10 cellular contexts compared by ENCODE assay signal in the genomic region with DNA sequence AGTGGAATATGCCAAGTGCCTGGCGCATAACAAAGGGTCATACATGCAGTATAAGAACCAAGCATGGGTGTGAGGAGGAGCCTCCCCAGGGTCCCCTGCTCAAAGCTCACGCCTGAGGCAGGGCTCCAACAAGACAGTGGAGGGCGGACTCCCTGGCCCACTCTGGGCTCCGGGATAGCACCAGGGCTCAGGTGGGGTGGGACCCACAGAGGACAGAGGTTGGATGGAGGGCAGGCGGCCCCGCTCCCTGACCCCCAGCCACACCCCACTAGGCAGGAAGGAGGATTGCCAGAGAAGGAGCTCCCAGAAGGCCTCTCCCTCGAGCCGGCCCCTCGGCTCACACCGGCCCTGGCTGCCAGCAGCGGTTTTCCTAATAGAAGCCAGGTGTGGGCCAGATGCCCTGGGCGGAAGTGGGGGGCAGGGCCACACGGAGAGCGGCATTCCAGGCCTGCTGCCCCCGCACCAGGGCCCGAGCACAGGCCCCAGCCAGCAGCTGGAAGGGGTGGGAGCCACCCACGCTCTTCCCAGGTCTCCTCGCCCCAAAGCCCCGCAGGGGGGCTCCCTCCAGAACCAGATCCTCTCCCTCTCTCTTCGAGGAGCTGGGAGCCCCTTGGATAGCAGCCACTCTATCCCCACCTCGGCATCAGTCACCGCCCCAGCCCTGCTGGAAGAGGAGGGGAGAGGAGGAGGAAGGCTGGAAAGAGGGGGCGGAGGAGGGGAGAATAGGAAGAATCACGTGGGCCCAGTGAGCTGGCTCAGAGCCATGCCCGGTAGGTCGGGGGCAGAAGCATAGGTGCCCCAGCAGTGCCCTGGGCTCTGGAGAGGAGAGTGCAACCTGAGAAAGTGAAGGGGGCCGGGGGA. TPM values are rescaled to one million over a fixed set of nuclear protein-coding genes. Genes with fewer than 3 reads are reported as not detected.
DNase-seq lines count a peak whose midpoint lies in the region; TF ChIP-seq lines count a peak whose summit lies in the region.
"Had no signal": no experiment of that assay in that cellular context is flagged by ENCODE, and none has a peak within 500 bp of the region (broad histone marks: within the 10 kb centered on the region; RNA-seq: fewer than 3 reads in every experiment).

No MANE protein-coding gene starts in this region.

- no peak for TF ChIP-seq EP300 in transverse colon (IDR thresholded peaks at IDR 0.05; ENCODE audit: low read depth)

- no peaks in the 10 kb centered on the region for H3K79me2 ChIP-seq in mammary epithelial cell (ENCODE audit: insufficient read depth, low read length)

- H3K27me3 ChIP-seq in mammary epithelial cell (ENCODE audit: insufficient read depth, low read length) (no peaks in the 10 kb centered on the region), transverse colon (no peaks in the 10 kb centered on the region)

- peaks cover 24% of the 10 kb centered on the region for H3K4me1 ChIP-seq in mammary epithelial cell (ENCODE audit: insufficient read depth, low read length)
- H3K4me1 ChIP-seq in transverse colon: peaks cover 3 to 14% (median 7%) of the 10 kb centered on the region in 4 donors

- WGBS in mammary epithelial cell (ENCODE audit: low coverage, missing lambda C conversion rate): 0% methylated on average over 2 of the region's 27 CpGs
- 60 to 69% methylated on average over 3 to 22 of the region's 27 CpGs for WGBS in transverse colon (ENCODE audit: low coverage in 1 of 2), 2 donors

- peak overlapping the region; percentile 76 for H3K4me2 ChIP-seq in mammary epithelial cell (ENCODE audit: insufficient read depth, low read depth, low read length)

- peaks cover 2% of the 10 kb centered on the region for H3K36me3 ChIP-seq in mammary epithelial cell (ENCODE audit: insufficient read depth, low read length)
- peaks cover 0 to 5% (median 0%) of the 10 kb centered on the region in 4 donors for H3K36me3 ChIP-seq in transverse colon

- TF ChIP-seq POLR2A in transverse colon (IDR thresholded peaks at IDR 0.05): no peak

- H3K27ac ChIP-seq in mammary epithelial cell (ENCODE audit: insufficient read depth, low read depth, low read length): peak overlapping the region; percentile 74
- peak overlapping the region; percentile 30 to 67 (median 38) for H3K27ac ChIP-seq in transverse colon

- peak overlapping the region; percentile 62 for H3K9ac ChIP-seq in mammary epithelial cell (ENCODE audit: insufficient read depth, low read length)

- DNase-seq in NCI-H2029 (lab: John Stamatoyannopoulos, UW) (peak; percentile 28), NCI-H2029 treated with DMSO at 0.1 percent for 48 hours (lab: John Stamatoyannopoulos, UW) (no peak), mammary epithelial cell (peak; percentile 62), islet precursor cell (peak; percentile 90), transverse colon (no peak), HUDEP-2 (lab: John Stamatoyannopoulos, UW; ENCODE audit: unreplicated experiment in 76 of 76) (no peak), CD1c-positive myeloid dendritic cell (ENCODE audit: extremely low spot score) (no peak), DMS79 (lab: John Stamatoyannopoulos, UW) (no peak)
- DNase-seq: activated T-cell treated with anti-CD3 and anti-CD28 coated beads, Interleukin-2, amount 50 U/mL, for 48 hours; NCI-H1048 had no signal

- H2AFZ ChIP-seq in mammary epithelial cell (ENCODE audit: low read depth, low read length): peak overlapping the region; percentile 87

- dilution Hi-C loops in mammary epithelial cell (cut with HindIII; ENCODE audit: low sequenced_read_pairs): no loop called here

- no TSS peak for BruUV-seq in mammary epithelial cell (replicated peaks; lab: Mats Ljungman, UMichigan)

- in situ Hi-C loops in mammary epithelial cell (cut with MboI; ENCODE audit: low sequenced_read_pairs in 2 of 2): no loop called here
- in situ Hi-C loops in transverse colon (cut with MboI; ENCODE audit: low pct_ligation_motif_present in 1 of 4, low pct_unique_long_range_greater_than_20kb in 1 of 4, low sequenced_read_pairs in 3 of 4): no loop called here

- no peaks in the 10 kb centered on the region for H4K20me1 ChIP-seq in mammary epithelial cell (ENCODE audit: insufficient read depth, low read length)

- intact Hi-C loops in mammary epithelial cell (cut with micrococcal nuclease): loop anchor here (2.0 kb wide), 1 partner anchor 20 kb away; no protein-coding TSS in a partner anchor
- intact Hi-C loops in transverse colon (cut with DNase I; ENCODE audit: low total_unique reads): no loop called here

- H3K9me3 ChIP-seq in mammary epithelial cell (replicated peaks; ENCODE audit: insufficient read depth, low read length): no peaks in the 10 kb centered on the region
- H3K9me3 ChIP-seq in transverse colon: no peaks in the 10 kb centered on the region

- no peak overlapping the region for H3K4me3 ChIP-seq in mammary epithelial cell (replicated peaks in 1 of 3; ENCODE audit: insufficient read depth in 1 of 3, low read depth in 2 of 3, low read length in 3 of 3)
- no peak overlapping the region for H3K4me3 ChIP-seq in transverse colon

- CTCF ChIA-PET in mammary epithelial cell (lab: Charles Lee; ENCODE audit: low non-redundant PET): interaction anchor here (0.6 kb wide), 2 partner anchors 33 to 449 kb away, joined by 3 to 5 read pairs; no protein-coding TSS in a partner anchor

- TF ChIP-seq CTCF in mammary epithelial cell (conservative IDR thresholded peaks at IDR 0.05 in 1 of 2, IDR thresholded peaks at IDR 0.05 in 1 of 2; ENCODE audit: extremely low read depth in 1 of 2, insufficient read depth in 1 of 2, low read depth in 1 of 2, low read length in 2 of 2) (no peak), transverse colon (IDR thresholded peaks at IDR 0.05) (no peak)

RNA-seq across cellular contexts. Expression of a gene that starts 21.0 kb away (rescaled TPM):
- 10 to 100 TPM in 1 of 2 donors, 1 to 10 TPM in 1; 5.0 to 25.5 TPM for total RNA-seq in mammary epithelial cell
- 1.9 TPM for polyA plus RNA-seq in mammary epithelial cell
- polyA minus RNA-seq in mammary epithelial cell: 0.67 TPM
- 10 to 100 TPM in 2 of 4 donors, 1 to 10 TPM in 2; 3.4 to 18.7 (median 9.0) TPM for total RNA-seq in transverse colon

RNA-seq across cellular contexts. Expression of a gene that starts 23.8 kb away (rescaled TPM):
- total RNA-seq in mammary epithelial cell: 10 to 100 TPM; 10.7 to 26.0 TPM
- 8.8 TPM for polyA plus RNA-seq in mammary epithelial cell
- 36.2 TPM for polyA minus RNA-seq in mammary epithelial cell
- total RNA-seq in transverse colon: 100 to 1,000 TPM in 1 of 4 donors, 10 to 100 TPM in 3; 46.8 to 330 (median 58.1) TPM

RNA-seq across cellular contexts. Expression of a gene that starts 33.1 kb away (rescaled TPM):
- total RNA-seq in mammary epithelial cell: 10 to 100 TPM; 52.7 to 70.4 TPM
- polyA plus RNA-seq in mammary epithelial cell: 55.6 TPM
- polyA minus RNA-seq in mammary epithelial cell: 76.3 TPM
- 100 to 1,000 TPM in 1 of 4 donors, 10 to 100 TPM in 3; 49.0 to 126 (median 75.5) TPM for total RNA-seq in transverse colon

RNA-seq across cellular contexts. Expression of a gene that starts 41.5 kb away (rescaled TPM):
- total RNA-seq in mammary epithelial cell (10 to 100 TPM; 20.3 to 62.1 TPM), transverse colon (10 to 100 TPM; 26.5 to 40.5 (median 29.2) TPM)
- 41.2 TPM for polyA plus RNA-seq in mammary epithelial cell
- 3.8 TPM for polyA minus RNA-seq in mammary epithelial cell

Comparison
In these comparisons a context has a peak if more than half of its experiments do, and no peak if none do; other contexts are left out.
1. DNase-seq: peak in NCI-H2029 (single experiment), mammary epithelial cell (single experiment) and islet precursor cell (single experiment); none in NCI-H2029 treated with DMSO at 0.1 percent for 48 hours (single experiment), transverse colon (single experiment), HUDEP-2 (0 of 76), CD1c-positive myeloid dendritic cell (single experiment) and DMS79 (single experiment).